In the genomic region with DNA sequence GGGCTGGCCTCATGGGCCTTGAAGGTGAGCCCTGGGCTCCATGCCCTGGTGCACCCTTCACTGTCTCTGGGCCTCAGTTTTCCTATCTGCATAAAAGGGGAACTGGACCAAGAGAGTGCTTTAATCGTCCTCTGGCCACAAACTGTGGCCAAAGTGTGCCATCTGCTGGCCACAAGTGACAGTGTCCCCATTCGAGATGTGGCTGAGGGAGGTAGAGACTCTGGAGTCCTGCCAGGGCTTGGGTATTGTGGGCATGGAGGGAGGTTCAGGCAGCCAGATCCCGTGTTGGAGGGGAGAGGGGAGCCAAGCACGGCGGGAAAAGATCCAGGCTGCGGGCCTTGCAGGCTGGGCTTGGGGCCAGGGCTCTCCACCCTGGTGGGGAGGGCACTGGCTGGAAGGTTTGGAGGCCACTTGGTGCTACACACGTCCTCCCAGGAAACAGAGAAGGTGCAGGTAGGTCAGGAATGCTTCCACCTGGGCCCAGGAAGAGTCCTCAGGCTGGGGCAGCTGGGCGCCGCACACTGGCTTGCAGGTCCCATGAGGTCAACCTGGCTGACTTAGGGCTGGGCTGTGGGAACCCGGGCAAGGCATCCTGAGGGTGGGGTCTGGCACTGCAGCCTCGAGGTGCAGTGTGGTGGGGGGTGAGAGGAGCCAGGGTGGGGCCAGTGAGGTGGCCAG, we compare ENCODE assay signal across 8 cellular contexts. TPM values are rescaled to one million over a fixed set of nuclear protein-coding genes. Genes with fewer than 3 reads are reported as not detected.
DNase-seq lines count a peak whose midpoint lies in the region; ATAC-seq and TF ChIP-seq lines count a peak whose summit lies in the region.

No MANE protein-coding gene starts in this region.

- intact Hi-C loops in stomach (cut with DNase I; ENCODE audit: low total_unique reads), result loop anchor here (10.0 kb wide), 2 partner anchors 56 to 514 kb away; no protein-coding TSS in a partner anchor

- peaks cover 5 to 32% (median 14%) of the 10 kb centered on the region in 4 donors for H3K9me3 ChIP-seq in stomach

- H3K27me3 Mint-ChIP-seq in activated naive CD4-positive, alpha-beta T cell treated with anti-CD3 and anti-CD28 coated beads, Interleukin-2, amount 10 ng/mL, durations not matched to agents 7 days and 5 days, result peaks cover 54% of the 10 kb centered on the region
- H3K27me3 Mint-ChIP-seq in activated T-helper 17 cell treated with anti-CD3 and anti-CD28 coated beads, Interleukin-2, amount 50 U/mL, for 72 hours, result peaks cover 46% of the 10 kb centered on the region

- H3K4me3 ChIP-seq in stomach, result no peak overlapping the region

- TF ChIP-seq CTCF in stomach (IDR thresholded peaks at IDR 0.05), result peak in 6 of 7 experiments; percentile 32 to 92 (median 63)

- H3K36me3 ChIP-seq in stomach, result no peaks in the 10 kb centered on the region

- peak; percentile 30 for DNase-seq in activated naive CD4-positive, alpha-beta T cell treated with anti-CD3 and anti-CD28 coated beads, Interleukin-2, amount 10 ng/mL, durations not matched to agents 7 days and 5 days
- no peak for DNase-seq in activated naive CD4-positive, alpha-beta T cell treated with Interleukin-2 at 50 U/mL for 16 hours
- DNase-seq in NCI-H2107 treated with DMSO at 0.1 percent for 48 hours (lab: John Stamatoyannopoulos, UW; ENCODE audit: unreplicated experiment) (peak; percentile 39), iPS-NIHi7 (ENCODE audit: extremely low spot score) (peak; percentile 73), stomach (peak; percentile 82), NCI-H187 treated with DMSO at 0.1 percent for 48 hours (lab: John Stamatoyannopoulos, UW) (no peak), activated gamma-delta T cell (lab: John Stamatoyannopoulos, UW) (no peak)

- CTCF ChIA-PET in activated naive CD4-positive, alpha-beta T cell treated with anti-CD3 and anti-CD28 coated beads, Interleukin-2, amount 10 ng/mL, durations not matched to agents 7 days and 5 days (lab: Charles Lee), result interaction anchor here (0.8 to 1.0 kb wide), 2 partner anchors 39 to 53 kb away, joined by 3 to 7 read pairs; no protein-coding TSS in a partner anchor

- peaks cover 2% of the 10 kb centered on the region for H3K36me3 Mint-ChIP-seq in activated naive CD4-positive, alpha-beta T cell treated with anti-CD3 and anti-CD28 coated beads, Interleukin-2, amount 10 ng/mL, durations not matched to agents 7 days and 5 days
- H3K36me3 Mint-ChIP-seq in activated T-helper 17 cell treated with anti-CD3 and anti-CD28 coated beads, Interleukin-2, amount 50 U/mL, for 72 hours (ENCODE audit: low read depth), result no peaks in the 10 kb centered on the region

- H3K4me3 Mint-ChIP-seq in activated naive CD4-positive, alpha-beta T cell treated with anti-CD3 and anti-CD28 coated beads, Interleukin-2, amount 10 ng/mL, durations not matched to agents 7 days and 5 days, result no peak overlapping the region
- no peak overlapping the region for H3K4me3 Mint-ChIP-seq in activated T-helper 17 cell treated with anti-CD3 and anti-CD28 coated beads, Interleukin-2, amount 50 U/mL, for 72 hours

- peak; percentile 31 for ATAC-seq in activated T-helper 17 cell treated with anti-CD3 and anti-CD28 coated beads, Interleukin-2, amount 50 U/mL, for 72 hours (replicated peaks)

- H3K9me3 Mint-ChIP-seq in activated naive CD4-positive, alpha-beta T cell treated with anti-CD3 and anti-CD28 coated beads, Interleukin-2, amount 10 ng/mL, durations not matched to agents 7 days and 5 days, result peaks cover 17% of the 10 kb centered on the region
- peaks cover 18% of the 10 kb centered on the region for H3K9me3 Mint-ChIP-seq in activated T-helper 17 cell treated with anti-CD3 and anti-CD28 coated beads, Interleukin-2, amount 50 U/mL, for 72 hours

- H3K27ac Mint-ChIP-seq in activated naive CD4-positive, alpha-beta T cell treated with anti-CD3 and anti-CD28 coated beads, Interleukin-2, amount 10 ng/mL, durations not matched to agents 7 days and 5 days, result no peak overlapping the region
- H3K27ac Mint-ChIP-seq in activated T-helper 17 cell treated with anti-CD3 and anti-CD28 coated beads, Interleukin-2, amount 50 U/mL, for 72 hours, result no peak overlapping the region

- peaks cover 6% of the 10 kb centered on the region for H3K4me1 Mint-ChIP-seq in activated naive CD4-positive, alpha-beta T cell treated with anti-CD3 and anti-CD28 coated beads, Interleukin-2, amount 10 ng/mL, durations not matched to agents 7 days and 5 days
- no peaks in the 10 kb centered on the region for H3K4me1 Mint-ChIP-seq in activated T-helper 17 cell treated with anti-CD3 and anti-CD28 coated beads, Interleukin-2, amount 50 U/mL, for 72 hours

- 7 to 23% (median 11%) methylated on average over 10 to 11 of the region's 11 CpGs for WGBS in stomach, 5 donors

- peaks cover 16 to 57% (median 23%) of the 10 kb centered on the region in 3 donors for H3K27me3 ChIP-seq in stomach

- TF ChIP-seq POLR2A in stomach (IDR thresholded peaks at IDR 0.05), result no peak

- peaks cover 0 to 19% (median 9%) of the 10 kb centered on the region in 4 donors for H3K4me1 ChIP-seq in stomach

- TF ChIP-seq EP300 in stomach (IDR thresholded peaks at IDR 0.05), result no peak

- no peak overlapping the region for H3K27ac ChIP-seq in stomach

RNA-seq across cellular contexts. Expression of a gene that starts 7.3 kb away (rescaled TPM):
- total RNA-seq in activated T-helper 17 cell treated with anti-CD3 and anti-CD28 coated beads, Interleukin-2, amount 50 U/mL, for 72 hours, result 1 to 10 TPM; 1.1 to 1.6 TPM
- 10 to 100 TPM in 1 of 5 donors, 1 to 10 TPM in 3, under 1 TPM in 1; 0.89 to 21.7 (median 2.8) TPM for total RNA-seq in stomach
- polyA plus RNA-seq in stomach, result 1 to 10 TPM in 2 of 3 donors, under 1 TPM in 1; 0.65 to 1.8 (median 1.2) TPM

RNA-seq across cellular contexts. Expression of a gene that starts 45.6 kb away (rescaled TPM):
- not detected for total RNA-seq in activated T-helper 17 cell treated with anti-CD3 and anti-CD28 coated beads, Interleukin-2, amount 50 U/mL, for 72 hours
- total RNA-seq in stomach, result 10 to 100 TPM in 1 of 5 donors, 1 to 10 TPM in 2, under 1 TPM in 1, not detected in 1; 0.58 to 10.7 (median 5.3) TPM
- 1 to 10 TPM in 2 of 3 donors, under 1 TPM in 1; 0.12 to 5.5 (median 4.4) TPM for polyA plus RNA-seq in stomach

Comparison
In these comparisons a context has a peak if more than half of its experiments do, and no peak if none do; other contexts are left out.
1. DNase-seq: peak in activated naive CD4-positive, alpha-beta T cell treated with anti-CD3 and anti-CD28 coated beads, Interleukin-2, amount 10 ng/mL, durations not matched to agents 7 days and 5 days (single experiment), NCI-H2107 treated with DMSO at 0.1 percent for 48 hours (single experiment), iPS-NIHi7 (single experiment) and stomach (single experiment); none in activated naive CD4-positive, alpha-beta T cell treated with Interleukin-2 at 50 U/mL for 16 hours (single experiment), NCI-H187 treated with DMSO at 0.1 percent for 48 hours (single experiment) and activated gamma-delta T cell (single experiment).